6 cellular contexts compared by ENCODE assay signal in genomic region chr22:37609240-37610152, GRCh38. TPM values are rescaled to one million over a fixed set of nuclear protein-coding genes. Genes with fewer than 3 reads are reported as not detected.
DNase-seq lines count a peak whose midpoint lies in the region; ATAC-seq lines count a peak whose summit lies in the region.

No MANE protein-coding gene starts in this region.

- no peak for ATAC-seq in T-cell (replicated peaks in 1 of 4)
- ATAC-seq in HG02852 (IDR thresholded peaks at IDR 0.05; ENCODE audit: unreplicated experiment): no peak

- peak overlapping the region; percentile 83 to 91 for H3K27ac Mint-ChIP-seq in T-cell

- H3K36me3 Mint-ChIP-seq in T-cell: no peaks in the 10 kb centered on the region

- CTCF ChIA-PET in T-cell (lab: Charles Lee): interaction anchor here in 1 of 2 donors (0.6 to 5.8 kb wide), 8 partner anchors 17 to 749 kb away, joined by 3 to 59 read pairs (median 4); partner anchors contain the start of genes ANKRD54, NCF4, NOL12 and PDXP

- H3K27me3 ChIP-seq in iPS-15b (ENCODE audit: control insufficient read depth, insufficient read depth, low read length): no peaks in the 10 kb centered on the region

- peak overlapping the region; percentile 90 for H3K9ac ChIP-seq in iPS-15b (ENCODE audit: low read depth, low read length)

- H3K9me3 ChIP-seq in iPS-15b (ENCODE audit: control insufficient read depth, insufficient read depth, low read length): no peaks in the 10 kb centered on the region

- H3K4me1 ChIP-seq in iPS-15b (ENCODE audit: control insufficient read depth, insufficient read depth, low read length): no peaks in the 10 kb centered on the region

- H3K4me3 ChIP-seq in iPS-15b (ENCODE audit: low read depth, low read length): peak overlapping the region; percentile 92

- H3K4me3 Mint-ChIP-seq in T-cell: peak overlapping the region; percentile 89 to 91 (median 89)

- DNase-seq in GM19240 (ENCODE audit: insufficient read length, low spot score) (peak; percentile 45), T-cell (peak in 1 of 34 experiments; percentile 37), NCI-H446 (lab: John Stamatoyannopoulos, UW) (no peak), GF-D8 (lab: John Stamatoyannopoulos, UW) (no peak)

- H3K9me3 Mint-ChIP-seq in T-cell: no peaks in the 10 kb centered on the region

- H3K4me1 Mint-ChIP-seq in T-cell: peaks cover 51 to 59% (median 54%) of the 10 kb centered on the region in 3 donors

- H3K27me3 Mint-ChIP-seq in T-cell: no peaks in the 10 kb centered on the region

- POLR2A ChIA-PET in T-cell (lab: Charles Lee): interaction anchor here in 1 of 2 donors (0.8 to 1.1 kb wide), 3 partner anchors 18 to 67 kb away, joined by 3 to 5 read pairs (median 4); no protein-coding TSS in a partner anchor

- H3K36me3 ChIP-seq in iPS-15b (ENCODE audit: control insufficient read depth, insufficient read depth, low read length): peaks cover 4% of the 10 kb centered on the region

RNA-seq across cellular contexts. Expression of gene GGA1, which starts 0.9 kb away (rescaled TPM):
- total RNA-seq in T-cell: 100 to 1,000 TPM in 2 of 5 donors, 10 to 100 TPM in 3; 83.8 to 105 (median 97.7) TPM

RNA-seq across cellular contexts. Expression of gene LGALS2, which starts 29.6 kb away (rescaled TPM):
- total RNA-seq in T-cell: 1 to 10 TPM in 1 of 5 donors, under 1 TPM in 1, not detected in 3; 0.63 to 1.4 TPM

RNA-seq across cellular contexts. Expression of gene SH3BP1, which starts 30.0 kb away (rescaled TPM):
- 100 to 1,000 TPM in 1 of 5 donors, 10 to 100 TPM in 4; 91.3 to 111 (median 93.6) TPM for total RNA-seq in T-cell

RNA-seq across cellular contexts. Expression of gene PDXP, which starts 49.0 kb away (rescaled TPM):
- 10 to 100 TPM in 3 of 5 donors, 1 to 10 TPM in 2; 3.1 to 11.3 (median 10.7) TPM for total RNA-seq in T-cell

RNA-seq across cellular contexts. Expression of gene CDC42EP1, which starts 49.2 kb away (rescaled TPM):
- under 1 TPM in 3 of 5 donors, not detected in 2; 0.47 to 0.73 (median 0.62) TPM for total RNA-seq in T-cell
